In the genomic region with DNA sequence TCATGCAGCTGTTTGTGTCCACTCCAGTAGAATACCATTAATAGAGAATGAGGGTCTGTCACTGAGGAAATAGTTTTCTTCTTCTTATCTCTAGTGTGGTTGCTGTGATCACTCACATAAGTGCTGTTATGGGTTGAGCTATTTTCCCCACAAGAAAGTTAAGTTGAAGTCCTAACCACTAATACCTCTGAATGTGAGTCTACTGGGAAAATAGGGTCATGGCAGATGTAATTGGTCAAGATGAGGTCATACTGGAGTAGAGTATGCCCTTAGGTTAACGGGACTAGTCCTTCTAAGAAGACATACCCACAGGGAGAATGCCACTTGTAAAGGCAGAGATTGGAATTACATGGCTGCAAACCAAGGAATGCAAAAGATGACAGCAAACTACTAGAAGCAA, we compare ENCODE assay signal across 18 cellular contexts.
DNase-seq lines count a peak whose midpoint lies in the region; ATAC-seq and TF ChIP-seq lines count a peak whose summit lies in the region.
"Had no signal": no experiment of that assay in that cellular context is flagged by ENCODE, and none has a peak within 500 bp of the region (broad histone marks: within the 10 kb centered on the region; RNA-seq: fewer than 3 reads in every experiment).

No MANE protein-coding gene starts in this region.

- DNase-seq in EH (ENCODE audit: low read depth) (peak; percentile 36), M059J (ENCODE audit: low read depth) (peak; percentile 55), astrocyte of the cerebellum (ENCODE audit: low read depth) (peak; percentile 23), myocyte (ENCODE audit: low read depth) (peak; percentile 81), testis (no peak), HUDEP-2 (lab: John Stamatoyannopoulos, UW; ENCODE audit: unreplicated experiment in 76 of 76) (no peak)
- DNase-seq: AML-193, H7, Kasumi-1, NCI-H1417 treated with DMSO at 0.1 percent for 48 hours, NCI-H2029, NCI-H2171 treated with DMSO at 0.1 percent for 48 hours, NCI-H774 had no signal

- H3K9me3 ChIP-seq in testis, result no peaks in the 10 kb centered on the region

- H3K36me3 ChIP-seq in testis (ENCODE audit: low read depth, missing control alignments), result no peaks in the 10 kb centered on the region

- TF ChIP-seq POLR2A in testis (IDR thresholded peaks at IDR 0.05), result no peak

- intact Hi-C loops in testis (cut with DNase I; ENCODE audit: low total_unique reads), result no loop called here

- H3K27ac ChIP-seq in testis, result no peak overlapping the region

- H3K4me3 ChIP-seq in astrocyte of the cerebellum (ENCODE audit: low read depth, low read length) (no peak overlapping the region), testis (no peak overlapping the region)

- no peak for ATAC-seq in HG03521 (IDR thresholded peaks at IDR 0.05; ENCODE audit: unreplicated experiment)
- ATAC-seq in GM21737 (IDR thresholded peaks at IDR 0.05; ENCODE audit: unreplicated experiment), result no peak
- ATAC-seq: Panc1, Right ventricle myocardium inferior, SK-N-SH treated with all-trans-retinoic acid at 6 μM for 48 hours had no signal

- in situ Hi-C loops in astrocyte of the cerebellum (cut with HindIII; ENCODE audit: low sequenced_read_pairs), result loop anchor here (5.0 kb wide), 1 partner anchor 35 kb away; no protein-coding TSS in a partner anchor

- no peaks in the 10 kb centered on the region for H3K27me3 ChIP-seq in testis

- WGBS in testis, 2 donors, result 60 to 92% methylated on average over 1 of the region's 1 CpG

- no peaks in the 10 kb centered on the region for H3K4me1 ChIP-seq in testis

- TF ChIP-seq CTCF in astrocyte of the cerebellum (IDR thresholded peaks at IDR 0.05; ENCODE audit: low read depth, low read length, missing control alignments) (no peak), testis (IDR thresholded peaks at IDR 0.05) (no peak)

Comparison
In these comparisons a context has a peak if more than half of its experiments do, and no peak if none do; other contexts are left out.
1. DNase-seq: peak in EH (single experiment), M059J (single experiment), astrocyte of the cerebellum (single experiment) and myocyte (single experiment); none in testis (single experiment) and HUDEP-2 (0 of 76).